Comparison of ENCODE assay signal across 13 cellular contexts in the genomic region with DNA sequence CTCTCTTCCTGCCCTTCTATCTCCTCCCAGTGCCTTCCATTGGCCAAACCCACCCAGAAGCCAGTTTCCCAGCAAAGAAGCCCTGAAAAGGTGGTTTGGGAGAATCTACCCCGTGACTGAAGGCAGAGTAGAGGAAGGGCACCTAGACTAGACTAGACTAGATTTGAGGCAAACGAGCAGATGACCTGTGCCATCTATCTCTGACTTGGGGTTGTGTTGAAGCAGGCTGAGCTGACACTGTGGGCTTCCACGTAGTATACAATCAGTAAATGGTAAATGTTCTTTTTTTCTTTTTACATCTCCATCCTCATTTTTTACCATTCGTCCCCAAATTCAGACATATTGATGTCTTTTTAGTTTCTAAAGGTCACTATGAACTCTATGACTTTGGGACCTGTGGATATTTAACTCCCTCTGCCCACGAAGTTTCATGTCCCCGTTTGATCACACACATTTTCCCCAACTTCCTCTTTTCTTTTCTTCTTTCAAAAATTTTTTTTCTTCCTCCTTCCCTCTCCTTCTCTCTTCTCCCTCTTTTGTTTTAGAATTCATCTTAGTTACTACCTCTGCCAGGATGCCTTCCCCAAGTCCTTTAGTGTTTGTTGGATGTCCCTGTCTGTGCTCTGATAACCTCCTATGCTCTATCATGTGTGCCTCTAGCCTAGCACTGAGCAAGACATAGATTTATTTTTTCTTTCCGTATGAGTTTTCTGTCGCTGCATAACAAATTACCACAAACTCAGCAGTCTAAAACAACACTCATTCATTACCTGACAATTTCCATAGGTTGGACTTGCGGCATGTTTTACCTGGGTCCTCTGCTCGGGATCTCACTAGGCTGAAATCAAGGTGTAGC. TPM values are rescaled to one million over a fixed set of nuclear protein-coding genes. Genes with fewer than 3 reads are reported as not detected.
DNase-seq lines count a peak whose midpoint lies in the region; ATAC-seq, FAIRE-seq and TF ChIP-seq lines count a peak whose summit lies in the region.
"Had no signal": no experiment of that assay in that cellular context is flagged by ENCODE, and none has a peak within 500 bp of the region (broad histone marks: within the 10 kb centered on the region; RNA-seq: fewer than 3 reads in every experiment).

No MANE protein-coding gene starts in this region.

- FAIRE-seq in pancreas (lab: Jason Lieb, UNC) = no peak

- ATAC-seq in activated naive CD4-positive, alpha-beta T cell treated with anti-CD3 and anti-CD28 coated beads, Interleukin-2, amount 50 U/mL, for 72 hours = no peak
- ATAC-seq in foreskin keratinocyte = no peak
- ATAC-seq in aorta (ENCODE audit: low FRiP score) = peak; percentile 33
- ATAC-seq in pancreas = no peak

- 86 to 88% methylated on average over 10 of the region's 10 CpGs for WGBS in aorta, 2 donors
- 88 to 92% methylated on average over 10 of the region's 10 CpGs for WGBS in pancreas, 2 donors

- H3K4me2 ChIP-seq in OCI-LY1 (ENCODE audit: low read length) = peak overlapping the region; percentile 38

- H3K9me2 ChIP-seq in OCI-LY1 (ENCODE audit: low read depth, low read length) = no peaks in the 10 kb centered on the region

- no peaks in the 10 kb centered on the region for H3K27me3 ChIP-seq in OCI-LY1 (ENCODE audit: insufficient read depth, low read length)
- no peaks in the 10 kb centered on the region for H3K27me3 ChIP-seq in foreskin keratinocyte
- no peaks in the 10 kb centered on the region for H3K27me3 ChIP-seq in aorta (ENCODE audit: control insufficient read depth in 1 of 2, insufficient read depth in 2 of 2, low read length in 1 of 2)
- H3K27me3 ChIP-seq in pancreas = no peaks in the 10 kb centered on the region

- no peaks in the 10 kb centered on the region for H3F3A ChIP-seq in OCI-LY1 (ENCODE audit: insufficient read depth, low read length)

- H3K9me3 ChIP-seq in OCI-LY1 (ENCODE audit: low read length) (no peaks in the 10 kb centered on the region), aorta (ENCODE audit: control insufficient read depth, low read length) (no peaks in the 10 kb centered on the region), pancreas (no peaks in the 10 kb centered on the region)

- no peak for DNase-seq in activated naive CD4-positive, alpha-beta T cell treated with anti-CD3 and anti-CD28 coated beads for 36 hours
- DNase-seq in activated naive CD4-positive, alpha-beta T cell treated with anti-CD3 and anti-CD28 coated beads, Interleukin-2, amount 50 U/mL, for 72 hours (ENCODE audit: low spot score in 2 of 2) = no peak
- DNase-seq in foreskin keratinocyte (no peak), aorta (no peak), SHP77 treated with DMSO at 0.1 percent for 48 hours (lab: John Stamatoyannopoulos, UW) (no peak), midbrain (lab: John Stamatoyannopoulos, UW) (no peak), pancreas (no peak)
- DNase-seq: activated naive CD4-positive, alpha-beta T cell; NCI-H1436; stimulated activated CD4-positive, alpha-beta T cell treated with anti-CD3 and anti-CD28 coated beads, Interleukin-4, amount 100 ng/mL, for 1 hour had no signal

- CTCF ChIA-PET in activated naive CD4-positive, alpha-beta T cell treated with anti-CD3 and anti-CD28 coated beads for 36 hours (lab: Charles Lee) = interaction anchor here (0.7 to 1.8 kb wide), 5 partner anchors 7 to 222 kb away, joined by 3 to 8 read pairs (median 5); no protein-coding TSS in a partner anchor

- H3K4me1 ChIP-seq in OCI-LY1 (ENCODE audit: insufficient read depth, low read length, severe bottlenecking) (peaks cover 33% of the 10 kb centered on the region), foreskin keratinocyte (peaks cover 31% of the 10 kb centered on the region), aorta (ENCODE audit: control insufficient read depth in 1 of 2, insufficient read depth in 2 of 2, low read length in 2 of 2) (peaks cover 0 to under 1% of the 10 kb centered on the region in 2 donors), pancreas (peaks cover 4 to 16% (median 4%) of the 10 kb centered on the region in 3 donors)

- H3K36me3 ChIP-seq in OCI-LY1 (ENCODE audit: insufficient read depth, low read length) = no peaks in the 10 kb centered on the region
- H3K36me3 ChIP-seq in aorta (ENCODE audit: control insufficient read depth in 1 of 2, insufficient read depth in 2 of 2, low read length in 1 of 2) = no peaks in the 10 kb centered on the region
- H3K36me3 ChIP-seq in pancreas = no peaks in the 10 kb centered on the region

- no peak overlapping the region for H3K4me3 ChIP-seq in OCI-LY1 (ENCODE audit: low read depth, low read length, poor library complexity, severe bottlenecking)
- no peak overlapping the region for H3K4me3 ChIP-seq in aorta (ENCODE audit: low read length in 2 of 2)
- no peak overlapping the region for H3K4me3 ChIP-seq in pancreas

- H3K36me3 Mint-ChIP-seq in activated naive CD4-positive, alpha-beta T cell treated with anti-CD3 and anti-CD28 coated beads for 36 hours (ENCODE audit: low read depth) = peaks cover 2% of the 10 kb centered on the region
- H3K36me3 Mint-ChIP-seq in activated naive CD4-positive, alpha-beta T cell treated with anti-CD3 and anti-CD28 coated beads, Interleukin-2, amount 50 U/mL, for 72 hours = peaks cover 1 to 4% of the 10 kb centered on the region in 2 donors

- no peak overlapping the region for H3K4me3 Mint-ChIP-seq in activated naive CD4-positive, alpha-beta T cell treated with anti-CD3 and anti-CD28 coated beads for 36 hours
- H3K4me3 Mint-ChIP-seq: nephron had no signal

- no peaks in the 10 kb centered on the region for H3K9me3 Mint-ChIP-seq in activated naive CD4-positive, alpha-beta T cell treated with anti-CD3 and anti-CD28 coated beads for 36 hours
- H3K9me3 Mint-ChIP-seq in activated naive CD4-positive, alpha-beta T cell treated with anti-CD3 and anti-CD28 coated beads, Interleukin-2, amount 50 U/mL, for 72 hours = no peaks in the 10 kb centered on the region
- H3K9me3 Mint-ChIP-seq: nephron had no signal

- intact Hi-C loops in activated naive CD4-positive, alpha-beta T cell treated with anti-CD3 and anti-CD28 coated beads for 36 hours (cut with micrococcal nuclease) = no loop called here
- intact Hi-C loops in aorta (cut with DNase I) (no loop called here), pancreas (cut with DNase I) (loop anchor here in 2 of 3 donors (5.0 to 10.0 kb wide), 3 partner anchors 164 to 306 kb away; no protein-coding TSS in a partner anchor)

- peak overlapping the region; percentile 70 for H3K27ac Mint-ChIP-seq in activated naive CD4-positive, alpha-beta T cell treated with anti-CD3 and anti-CD28 coated beads for 36 hours
- H3K27ac Mint-ChIP-seq in activated naive CD4-positive, alpha-beta T cell treated with anti-CD3 and anti-CD28 coated beads, Interleukin-2, amount 50 U/mL, for 72 hours = peak overlapping the region in 1 of 2 donors; percentile 28
- H3K27ac Mint-ChIP-seq: nephron had no signal

- H3K79me2 ChIP-seq in OCI-LY1 (ENCODE audit: insufficient read depth, low read length) = no peaks in the 10 kb centered on the region

- H3K9ac ChIP-seq in OCI-LY1 (ENCODE audit: low read length) = peak overlapping the region; percentile 17; the same call in 1 of the 2 replicates

- H4K20me1 ChIP-seq in OCI-LY1 (ENCODE audit: insufficient read depth, low read length) = no peaks in the 10 kb centered on the region

- H3K4me1 Mint-ChIP-seq in activated naive CD4-positive, alpha-beta T cell treated with anti-CD3 and anti-CD28 coated beads for 36 hours (ENCODE audit: low read depth) = peaks cover 24% of the 10 kb centered on the region
- H3K4me1 Mint-ChIP-seq: nephron had no signal

- peak overlapping the region; percentile 71 for H3K27ac ChIP-seq in OCI-LY1 (ENCODE audit: low read depth, low read length, poor library complexity, severe bottlenecking)
- H3K27ac ChIP-seq in foreskin keratinocyte = peak overlapping the region; percentile 74
- H3K27ac ChIP-seq in aorta (ENCODE audit: low read depth in 1 of 2, low read length in 2 of 2) = no peak overlapping the region
- H3K27ac ChIP-seq in pancreas = peak overlapping the region in 1 of 4 donors; percentile 75
- H3K27ac ChIP-seq: VCaP had no signal

- H2AFZ ChIP-seq in OCI-LY1 (ENCODE audit: low read length) = no peak overlapping the region

- H3K27me3 Mint-ChIP-seq in activated naive CD4-positive, alpha-beta T cell treated with anti-CD3 and anti-CD28 coated beads for 36 hours (ENCODE audit: low read depth) = no peaks in the 10 kb centered on the region

- no peak for TF ChIP-seq CTCF in OCI-LY1 (IDR thresholded peaks at IDR 0.05; ENCODE audit: low read length)
- TF ChIP-seq CTCF in foreskin keratinocyte (conservative IDR thresholded peaks at IDR 0.05) = no peak
- no peak for TF ChIP-seq CTCF in pancreas (IDR thresholded peaks at IDR 0.05)

RNA-seq across cellular contexts. Expression of a gene that starts 6.2 kb away (rescaled TPM):
- total RNA-seq in activated naive CD4-positive, alpha-beta T cell treated with anti-CD3 and anti-CD28 coated beads for 36 hours = 10 to 100 TPM; 46.6 to 50.6 TPM
- 10 to 100 TPM; 41.5 to 71.7 TPM for total RNA-seq in activated naive CD4-positive, alpha-beta T cell treated with anti-CD3 and anti-CD28 coated beads, Interleukin-2, amount 50 U/mL, for 72 hours
- total RNA-seq in foreskin keratinocyte (16.4 and 19.5 TPM in 2 replicates), aorta (100 to 1,000 TPM in 1 of 2 donors, 10 to 100 TPM in 1; 99.6 to 107 TPM), pancreas (10 to 100 TPM; 35.8 to 62.0 (median 40.9) TPM)
- polyA plus RNA-seq in foreskin keratinocyte (2.3 and 2.7 TPM in 2 replicates), aorta (10 to 100 TPM in 1 of 2 donors, 1 to 10 TPM in 1; 4.8 to 15.0 TPM), pancreas (10 to 100 TPM; 11.8 to 13.0 TPM)

RNA-seq across cellular contexts. Expression of a gene that starts 36.4 kb away (rescaled TPM):
- under 1 TPM in 1 of 2 experiments, not detected in 1; 0.44 TPM for total RNA-seq in activated naive CD4-positive, alpha-beta T cell treated with anti-CD3 and anti-CD28 coated beads for 36 hours
- not detected for total RNA-seq in activated naive CD4-positive, alpha-beta T cell treated with anti-CD3 and anti-CD28 coated beads, Interleukin-2, amount 50 U/mL, for 72 hours
- total RNA-seq in foreskin keratinocyte = 2.8 and 3.2 TPM in 2 replicates
- 3.2 and 3.9 TPM in 2 replicates for polyA plus RNA-seq in foreskin keratinocyte
- 1 to 10 TPM in 1 of 2 donors, not detected in 1; 1.2 TPM for total RNA-seq in aorta
- polyA plus RNA-seq in aorta = under 1 TPM in 1 of 2 donors, not detected in 1; 0.36 TPM
- under 1 TPM in 5 of 6 donors, not detected in 1; 0.35 to 0.88 (median 0.64) TPM for total RNA-seq in pancreas
- polyA plus RNA-seq in pancreas = under 1 TPM; 0.65 to 0.87 TPM

Comparison
In these comparisons a context has a peak if more than half of its experiments do, and no peak if none do; other contexts are left out.
1. H3K27ac ChIP-seq: peak in OCI-LY1 (single experiment) and foreskin keratinocyte (single experiment); none in aorta (0 of 2).
2. intact Hi-C loops: an anchor here in pancreas (5.0 to 10.0 kb wide); none called in activated naive CD4-positive, alpha-beta T cell treated with anti-CD3 and anti-CD28 coated beads for 36 hours and aorta.